33 cellular contexts compared by ENCODE assay signal in the genomic region with DNA sequence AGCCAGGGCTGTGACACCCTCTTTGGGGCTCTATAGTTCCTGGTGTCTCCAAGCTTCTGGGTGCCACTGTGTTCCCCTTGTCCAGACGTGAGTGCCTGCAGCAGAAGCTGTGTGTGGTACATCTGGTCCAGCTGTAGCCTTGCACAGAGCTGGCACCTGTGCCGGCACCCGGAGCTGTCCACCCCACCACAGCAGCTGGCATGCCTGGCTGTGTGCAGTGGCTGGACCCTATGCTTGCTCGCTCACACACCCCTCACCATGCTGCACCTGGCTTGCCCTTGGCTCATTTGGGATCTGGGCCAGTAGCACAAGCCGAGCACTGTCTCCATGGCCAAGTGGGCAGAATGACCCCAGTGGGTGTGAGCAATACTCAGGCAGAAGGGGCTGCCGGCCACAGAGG.
"Had no signal": no experiment of that assay in that cellular context is flagged by ENCODE, and none has a peak within 500 bp of the region (broad histone marks: within the 10 kb centered on the region; RNA-seq: fewer than 3 reads in every experiment).

No MANE protein-coding gene starts in this region.

- H3K27ac Mint-ChIP-seq: activated CD4-positive, alpha-beta memory T cell treated with anti-CD3 and anti-CD28 coated beads, Interleukin-2, amount 10 ng/mL, durations not matched to agents 7 days and 5 days; activated CD8-positive, alpha-beta memory T cell treated with anti-CD3 and anti-CD28 coated beads, Interleukin-2, amount 10 ng/mL, durations not matched to agents 7 days and 5 days; activated naive CD4-positive, alpha-beta T cell treated with anti-CD3 and anti-CD28 coated beads, Interleukin-2, amount 50 U/mL, for 24 hours; activated naive CD8-positive, alpha-beta T cell treated with anti-CD3 and anti-CD28 coated beads, Interleukin-2, amount 10 ng/mL, durations not matched to agents 7 days and 5 days; activated T-helper 2 cell treated with anti-CD3 and anti-CD28 coated beads, Interferon-gamma antibody, Interleukin-2, Interleukin-4, amounts not matched to agents 10 μg/mL and 5 μg/mL and 100 μg/mL, durations not matched to agents 14 hours and 24 hours and 36 hours had no signal

- H3K27me3 ChIP-seq: ascending aorta, cardiac muscle cell, SJCRH30 had no signal

- H3K36me3 ChIP-seq: SJCRH30, WERI-Rb-1 had no signal

- H3K4me3 ChIP-seq: ascending aorta, cardiac muscle cell, SJCRH30, SK-N-MC had no signal

- ATAC-seq: activated CD8-positive, alpha-beta memory T cell treated with anti-CD3 and anti-CD28 coated beads, Interleukin-2, amount 10 ng/mL, durations not matched to agents 7 days and 5 days; Panc1 had no signal

- DNase-seq: activated CD4-positive, alpha-beta memory T cell treated with anti-CD3 and anti-CD28 coated beads, Interleukin-2, amount 10 ng/mL, durations not matched to agents 7 days and 5 days; activated CD4-positive, alpha-beta T cell treated with anti-CD3 and anti-CD28 coated beads for 1 hour; activated CD4-positive, alpha-beta T cell treated with anti-CD3 and anti-CD28 coated beads for 48 hours; activated CD4-positive, CD25-positive, alpha-beta regulatory T cell; activated CD8-positive, alpha-beta memory T cell treated with anti-CD3 and anti-CD28 coated beads for 24 hours; activated CD8-positive, alpha-beta memory T cell treated with anti-CD3 and anti-CD28 coated beads, Interleukin-2, amount 10 ng/mL, durations not matched to agents 7 days and 5 days; activated CD8-positive, alpha-beta memory T cell treated with anti-CD3 and anti-CD28 coated beads, Interleukin-2, amount 50 U/mL, for 48 hours; activated gamma-delta T cell; activated naive CD4-positive, alpha-beta T cell treated with Interleukin-2 at 50 U/mL for 16 hours; activated naive CD8-positive, alpha-beta T cell treated with anti-CD3 and anti-CD28 coated beads, Interleukin-2, amount 10 ng/mL, durations not matched to agents 7 days and 5 days; amygdala; Karpas-422; NCI-H1105; NCI-H1417 treated with DMSO at 0.1 percent for 48 hours; NCI-H187 treated with DMSO at 0.1 percent for 48 hours; NCI-H2081; NCI-H2171 treated with DMSO at 0.1 percent for 48 hours; NCI-H2227 treated with DMSO at 0.1 percent for 48 hours; NCI-H446; NCI-H510A treated with DMSO at 0.1 percent for 48 hours; NCI-H526 treated with DMSO at 0.1 percent for 48 hours; NCI-H774; SHP77; SJCRH30; T1000; WERI-Rb-1 had no signal

- H3K4me1 ChIP-seq: ascending aorta had no signal

- H3K4me3 Mint-ChIP-seq: activated CD4-positive, alpha-beta memory T cell treated with anti-CD3 and anti-CD28 coated beads, Interleukin-2, amount 10 ng/mL, durations not matched to agents 7 days and 5 days; activated CD8-positive, alpha-beta memory T cell treated with anti-CD3 and anti-CD28 coated beads, Interleukin-2, amount 10 ng/mL, durations not matched to agents 7 days and 5 days; activated naive CD4-positive, alpha-beta T cell treated with anti-CD3 and anti-CD28 coated beads, Interleukin-2, amount 50 U/mL, for 24 hours; activated naive CD8-positive, alpha-beta T cell treated with anti-CD3 and anti-CD28 coated beads, Interleukin-2, amount 10 ng/mL, durations not matched to agents 7 days and 5 days; central memory CD8-positive, alpha-beta T cell had no signal

- H3K27me3 Mint-ChIP-seq: activated CD4-positive, alpha-beta memory T cell treated with anti-CD3 and anti-CD28 coated beads, Interleukin-2, amount 10 ng/mL, durations not matched to agents 7 days and 5 days; activated CD8-positive, alpha-beta memory T cell treated with anti-CD3 and anti-CD28 coated beads, Interleukin-2, amount 10 ng/mL, durations not matched to agents 7 days and 5 days; activated naive CD4-positive, alpha-beta T cell treated with anti-CD3 and anti-CD28 coated beads, Interleukin-2, amount 50 U/mL, for 24 hours; activated naive CD8-positive, alpha-beta T cell treated with anti-CD3 and anti-CD28 coated beads, Interleukin-2, amount 10 ng/mL, durations not matched to agents 7 days and 5 days; central memory CD8-positive, alpha-beta T cell had no signal

- H3K27ac ChIP-seq: ascending aorta, cardiac muscle cell, SJCRH30, SK-N-MC, WERI-Rb-1 had no signal

- H3K9me3 ChIP-seq: ascending aorta, SJCRH30 had no signal

- H3K9me3 Mint-ChIP-seq: central memory CD8-positive, alpha-beta T cell had no signal
